Comparison of ENCODE assay signal across 8 cellular contexts in genomic region chr19:45681391-45682015, GRCh38. TPM values are rescaled to one million over a fixed set of nuclear protein-coding genes. Genes with fewer than 3 reads are reported as not detected.
DNase-seq lines count a peak whose midpoint lies in the region; ATAC-seq, FAIRE-seq and TF ChIP-seq lines count a peak whose summit lies in the region.

No MANE protein-coding gene starts in this region.

- TF ChIP-seq CTCF in DND-41 (IDR thresholded peaks at IDR 0.05; ENCODE audit: borderline replicate concordance, extremely low read depth, low read length, poor library complexity, severe bottlenecking) = peak; percentile 96
- TF ChIP-seq CTCF in parathyroid adenoma (IDR thresholded peaks at IDR 0.05) = peak; percentile 97
- peak; percentile 95 to 96 for TF ChIP-seq CTCF in tibial artery (IDR thresholded peaks at IDR 0.05)

- peak overlapping the region; percentile 55 for H3K9ac ChIP-seq in DND-41 (ENCODE audit: low read depth, low read length)
- H3K9ac ChIP-seq in parathyroid adenoma = no peak overlapping the region

- peak; percentile 91 for DNase-seq in DND-41
- peak; percentile 84 for DNase-seq in H54 (ENCODE audit: insufficient read length, low spot score)
- DNase-seq in NCI-H1092 treated with DMSO at 0.1 percent for 48 hours (lab: John Stamatoyannopoulos, UW) = peak; percentile 80
- peak; percentile 4 for DNase-seq in SKM-1 (lab: John Stamatoyannopoulos, UW; ENCODE audit: unreplicated experiment)
- peak; percentile 54 for DNase-seq in activated naive CD8-positive, alpha-beta T cell treated with anti-CD3 and anti-CD28 coated beads, Interleukin-2, amount 50 U/mL, for 16 hours (ENCODE audit: low read depth, low spot score)
- peak; percentile 93 for DNase-seq in Right ventricle myocardium superior
- DNase-seq in tibial artery = peak; percentile 84 to 93

- H2AFZ ChIP-seq in DND-41 (ENCODE audit: low read depth, low read length) (peak overlapping the region; percentile 75), parathyroid adenoma (peak overlapping the region; percentile 98)

- ATAC-seq in DND-41 (ENCODE audit: insufficient read depth, low read depth) (peak; percentile 98), Right ventricle myocardium superior (ENCODE audit: poor library complexity) (peak; percentile 92)

- H3K79me2 ChIP-seq in DND-41 (ENCODE audit: insufficient read depth, low read length) (no peaks in the 10 kb centered on the region), parathyroid adenoma (no peaks in the 10 kb centered on the region)

- H3K27ac ChIP-seq in DND-41 (ENCODE audit: low read length) = peak overlapping the region; percentile 62
- peak overlapping the region; percentile 57 for H3K27ac ChIP-seq in parathyroid adenoma
- peak overlapping the region; percentile 81 for H3K27ac ChIP-seq in tibial artery

- FAIRE-seq in H54 (lab: Jason Lieb, UNC) = no peak

- H3K4me1 ChIP-seq in DND-41 (ENCODE audit: insufficient read depth, low read length) = peaks cover 14% of the 10 kb centered on the region
- no peaks in the 10 kb centered on the region for H3K4me1 ChIP-seq in parathyroid adenoma
- peaks cover 0 to 31% (median 21%) of the 10 kb centered on the region in 4 donors for H3K4me1 ChIP-seq in tibial artery

- H3K4me2 ChIP-seq in DND-41 (ENCODE audit: insufficient read depth, low read length) (peak overlapping the region; percentile 66), parathyroid adenoma (ENCODE audit: low read length) (peak overlapping the region; percentile 92)

- no peaks in the 10 kb centered on the region for H4K20me1 ChIP-seq in DND-41 (ENCODE audit: insufficient read depth, low read length)

- TF ChIP-seq POLR2A in H54 (IDR thresholded peaks at IDR 0.05; ENCODE audit: low read depth, low read length) = no peak

- no peaks in the 10 kb centered on the region for H3K27me3 ChIP-seq in DND-41 (ENCODE audit: insufficient read depth, low read length, poor library complexity)
- H3K27me3 ChIP-seq in parathyroid adenoma (ENCODE audit: control insufficient read depth, insufficient read depth, low read length) = no peaks in the 10 kb centered on the region
- H3K27me3 ChIP-seq in tibial artery = peaks cover 0 to 39% of the 10 kb centered on the region in 2 donors

- H3K36me3 ChIP-seq in DND-41 (ENCODE audit: insufficient read depth, low read length) (peaks cover 26% of the 10 kb centered on the region), parathyroid adenoma (ENCODE audit: control insufficient read depth, insufficient read depth, low read length) (no peaks in the 10 kb centered on the region), tibial artery (peaks cover 15 to 34% (median 18%) of the 10 kb centered on the region in 3 donors)

- no peaks in the 10 kb centered on the region for H3K9me3 ChIP-seq in DND-41 (ENCODE audit: insufficient read depth, low read length, severe bottlenecking)
- H3K9me3 ChIP-seq in parathyroid adenoma (ENCODE audit: control insufficient read depth, low read length) = no peaks in the 10 kb centered on the region
- H3K9me3 ChIP-seq in tibial artery = no peaks in the 10 kb centered on the region

- intact Hi-C loops in Right ventricle myocardium superior (cut with DNase I) = no loop called here
- intact Hi-C loops in tibial artery (cut with DNase I; ENCODE audit: low total_unique reads) = no loop called here

- peak overlapping the region in 1 of 2 experiments; percentile 48; a peak in 2 of 4 replicates for H3K4me3 ChIP-seq in DND-41 (ENCODE audit: low read depth in 1 of 2, low read length in 2 of 2)
- H3K4me3 ChIP-seq in parathyroid adenoma (ENCODE audit: low read depth, low read length) = peak overlapping the region; percentile 22
- H3K4me3 ChIP-seq in tibial artery = peak overlapping the region; percentile 35 to 54

RNA-seq across cellular contexts. Expression of gene SNRPD2, which starts 10.2 kb away (rescaled TPM):
- total RNA-seq in Right ventricle myocardium superior = 251 TPM

RNA-seq across cellular contexts. Expression of gene QPCTL, which starts 11.0 kb away (rescaled TPM):
- 1.6 TPM for total RNA-seq in Right ventricle myocardium superior

RNA-seq across cellular contexts. Expression of gene GIPR, which starts 13.5 kb away (rescaled TPM):
- 3.8 TPM for total RNA-seq in Right ventricle myocardium superior

RNA-seq across cellular contexts. Expression of gene EML2, which starts 42.3 kb away (rescaled TPM):
- 30.6 TPM for total RNA-seq in Right ventricle myocardium superior

RNA-seq across cellular contexts. Expression of gene FBXO46, which starts 49.2 kb away (rescaled TPM):
- 14.5 TPM for total RNA-seq in Right ventricle myocardium superior

Comparison
In these comparisons a context has a peak if more than half of its experiments do, and no peak if none do; other contexts are left out.
1. DNase-seq: peak in every context shown above with its lines; median percentile 93 in Right ventricle myocardium superior; 91 in DND-41; 88 in tibial artery; 84 in H54; 80 in NCI-H1092 treated with DMSO at 0.1 percent for 48 hours; 54 in activated naive CD8-positive, alpha-beta T cell treated with anti-CD3 and anti-CD28 coated beads, Interleukin-2, amount 50 U/mL, for 16 hours; 4 in SKM-1.